29 cellular contexts compared by ENCODE assay signal in the genomic region with DNA sequence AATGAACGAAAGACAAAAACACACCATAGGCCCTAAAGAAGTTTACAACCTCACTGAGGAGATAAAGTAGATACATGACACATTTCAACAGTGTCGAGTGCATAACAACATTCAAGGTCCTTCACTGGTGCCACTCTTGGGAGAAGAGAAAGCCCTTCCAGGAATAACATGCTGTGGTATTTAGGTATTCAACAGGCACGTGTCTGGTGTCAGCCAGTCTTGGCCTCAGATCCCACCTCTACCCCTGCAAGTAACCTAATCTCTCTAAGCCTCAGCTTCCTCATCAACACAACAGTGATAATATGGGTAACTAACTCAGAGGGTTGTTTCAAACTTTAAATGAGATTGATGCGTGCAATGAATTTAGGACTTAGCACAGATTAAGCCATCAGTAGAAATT.
"Had no signal": no experiment of that assay in that cellular context is flagged by ENCODE, and none has a peak within 500 bp of the region (broad histone marks: within the 10 kb centered on the region; RNA-seq: fewer than 3 reads in every experiment).

No MANE protein-coding gene starts in this region.

- H3K27ac Mint-ChIP-seq: activated CD4-positive, alpha-beta memory T cell treated with anti-CD3 and anti-CD28 coated beads, Interleukin-2, amount 10 ng/mL, durations not matched to agents 7 days and 5 days; activated CD4-positive, alpha-beta T cell treated with anti-CD3 and anti-CD28 coated beads, Interleukin-2, amount 10 ng/mL, durations not matched to agents 24 days and 14 days; activated naive CD4-positive, alpha-beta T cell treated with anti-CD3 and anti-CD28 coated beads, Interleukin-2, amount 10 ng/mL, durations not matched to agents 7 days and 5 days; activated naive CD8-positive, alpha-beta T cell treated with anti-CD3 and anti-CD28 coated beads, Interleukin-2, amount 10 ng/mL, durations not matched to agents 7 days and 5 days; activated T-cell treated with anti-CD3 and anti-CD28 coated beads, Interleukin-2, amount 50 U/mL, for 24 hours; dendritic cell treated with granulocyte-macrophage colony-stimulating factor and Interleukin-4, amounts not matched to agents 40 ng/mL and 50 ng/mL, for 4 days; mesothelial cell of epicardium; naive thymus-derived CD4-positive, alpha-beta T cell; T-helper 2 cell treated with Interferon-gamma antibody and Interleukin-4, amounts not matched to agents 5 μg/mL and 100 μg/mL, for 36 hours had no signal

- H2AFZ ChIP-seq: parathyroid adenoma had no signal

- H3K4me3 ChIP-seq: breast epithelium, esophagus muscularis mucosa, heart right ventricle, spleen, tibial nerve had no signal

- H3K79me2 ChIP-seq: parathyroid adenoma had no signal

- H3K27ac ChIP-seq: breast epithelium, esophagus muscularis mucosa, foreskin keratinocyte, heart right ventricle, parathyroid adenoma, tibial nerve, VCaP had no signal

- H3K4me1 ChIP-seq: breast epithelium, foreskin keratinocyte, heart right ventricle, parathyroid adenoma, spleen, tibial nerve had no signal

- H3K4me1 Mint-ChIP-seq: activated CD4-positive, alpha-beta memory T cell treated with anti-CD3 and anti-CD28 coated beads, Interleukin-2, amount 10 ng/mL, durations not matched to agents 7 days and 5 days; activated CD4-positive, alpha-beta T cell treated with anti-CD3 and anti-CD28 coated beads, Interleukin-2, amount 10 ng/mL, durations not matched to agents 24 days and 14 days; activated naive CD4-positive, alpha-beta T cell treated with anti-CD3 and anti-CD28 coated beads, Interleukin-2, amount 10 ng/mL, durations not matched to agents 7 days and 5 days; activated naive CD8-positive, alpha-beta T cell treated with anti-CD3 and anti-CD28 coated beads, Interleukin-2, amount 10 ng/mL, durations not matched to agents 7 days and 5 days; central memory CD8-positive, alpha-beta T cell; naive thymus-derived CD4-positive, alpha-beta T cell had no signal

- H3K4me3 Mint-ChIP-seq: activated CD4-positive, alpha-beta memory T cell treated with anti-CD3 and anti-CD28 coated beads, Interleukin-2, amount 10 ng/mL, durations not matched to agents 7 days and 5 days; activated CD4-positive, alpha-beta T cell treated with anti-CD3 and anti-CD28 coated beads, Interleukin-2, amount 10 ng/mL, durations not matched to agents 24 days and 14 days; activated naive CD4-positive, alpha-beta T cell treated with anti-CD3 and anti-CD28 coated beads, Interleukin-2, amount 10 ng/mL, durations not matched to agents 7 days and 5 days; activated naive CD8-positive, alpha-beta T cell treated with anti-CD3 and anti-CD28 coated beads, Interleukin-2, amount 10 ng/mL, durations not matched to agents 7 days and 5 days; activated T-cell treated with anti-CD3 and anti-CD28 coated beads, Interleukin-2, amount 50 U/mL, for 24 hours; central memory CD8-positive, alpha-beta T cell; dendritic cell treated with granulocyte-macrophage colony-stimulating factor and Interleukin-4, amounts not matched to agents 40 ng/mL and 50 ng/mL, for 4 days; mesothelial cell of epicardium; naive thymus-derived CD4-positive, alpha-beta T cell; T-helper 2 cell treated with Interferon-gamma antibody and Interleukin-4, amounts not matched to agents 5 μg/mL and 100 μg/mL, for 36 hours had no signal

- H3K9me3 Mint-ChIP-seq: activated CD4-positive, alpha-beta memory T cell treated with anti-CD3 and anti-CD28 coated beads, Interleukin-2, amount 10 ng/mL, durations not matched to agents 7 days and 5 days; activated CD4-positive, alpha-beta T cell treated with anti-CD3 and anti-CD28 coated beads, Interleukin-2, amount 10 ng/mL, durations not matched to agents 24 days and 14 days; activated naive CD4-positive, alpha-beta T cell treated with anti-CD3 and anti-CD28 coated beads, Interleukin-2, amount 10 ng/mL, durations not matched to agents 7 days and 5 days; activated naive CD8-positive, alpha-beta T cell treated with anti-CD3 and anti-CD28 coated beads, Interleukin-2, amount 10 ng/mL, durations not matched to agents 7 days and 5 days; activated T-cell treated with anti-CD3 and anti-CD28 coated beads, Interleukin-2, amount 50 U/mL, for 24 hours; dendritic cell treated with granulocyte-macrophage colony-stimulating factor and Interleukin-4, amounts not matched to agents 40 ng/mL and 50 ng/mL, for 4 days; naive thymus-derived CD4-positive, alpha-beta T cell; T-helper 2 cell treated with Interferon-gamma antibody and Interleukin-4, amounts not matched to agents 5 μg/mL and 100 μg/mL, for 36 hours had no signal

- H3K9ac ChIP-seq: parathyroid adenoma had no signal

- H3K27me3 Mint-ChIP-seq: activated CD4-positive, alpha-beta memory T cell treated with anti-CD3 and anti-CD28 coated beads, Interleukin-2, amount 10 ng/mL, durations not matched to agents 7 days and 5 days; activated CD4-positive, alpha-beta T cell treated with anti-CD3 and anti-CD28 coated beads, Interleukin-2, amount 10 ng/mL, durations not matched to agents 24 days and 14 days; activated naive CD4-positive, alpha-beta T cell treated with anti-CD3 and anti-CD28 coated beads, Interleukin-2, amount 10 ng/mL, durations not matched to agents 7 days and 5 days; activated T-cell treated with anti-CD3 and anti-CD28 coated beads, Interleukin-2, amount 50 U/mL, for 24 hours; central memory CD8-positive, alpha-beta T cell; dendritic cell treated with granulocyte-macrophage colony-stimulating factor and Interleukin-4, amounts not matched to agents 40 ng/mL and 50 ng/mL, for 4 days; naive thymus-derived CD4-positive, alpha-beta T cell had no signal

- H3K36me3 Mint-ChIP-seq: activated naive CD4-positive, alpha-beta T cell treated with anti-CD3 and anti-CD28 coated beads, Interleukin-2, amount 10 ng/mL, durations not matched to agents 7 days and 5 days; activated naive CD8-positive, alpha-beta T cell treated with anti-CD3 and anti-CD28 coated beads, Interleukin-2, amount 10 ng/mL, durations not matched to agents 7 days and 5 days; naive thymus-derived CD4-positive, alpha-beta T cell had no signal

- ATAC-seq: activated CD4-positive, CD25-positive, alpha-beta regulatory T cell treated with anti-CD3 and anti-CD28 coated beads, Interleukin-2, amount 50 U/mL, for 24 hours; foreskin keratinocyte; heart right ventricle; left cardiac atrium; left ventricle myocardium superior; naive thymus-derived CD4-positive, alpha-beta T cell; right cardiac atrium had no signal

- H3K9me3 ChIP-seq: breast epithelium, esophagus muscularis mucosa, heart right ventricle, spleen, tibial nerve had no signal

- H3K36me3 ChIP-seq: breast epithelium, esophagus muscularis mucosa, heart right ventricle, spleen, tibial nerve had no signal

- H3K27me3 ChIP-seq: breast epithelium, esophagus muscularis mucosa, foreskin keratinocyte, heart right ventricle, spleen, tibial nerve had no signal

- DNase-seq: activated CD4-positive, alpha-beta memory T cell treated with anti-CD3 and anti-CD28 coated beads, Interleukin-2, amount 10 ng/mL, durations not matched to agents 7 days and 5 days; activated CD4-positive, alpha-beta T cell treated with anti-CD3 and anti-CD28 coated beads, Interleukin-2, amount 10 ng/mL, durations not matched to agents 24 days and 14 days; activated CD8-positive, alpha-beta memory T cell treated with anti-CD3 and anti-CD28 coated beads, Interleukin-2, amount 50 U/mL, for 48 hours; activated gamma-delta T cell; activated naive CD4-positive, alpha-beta T cell treated with anti-CD3 and anti-CD28 coated beads, Interleukin-2, amount 10 ng/mL, durations not matched to agents 7 days and 5 days; activated naive CD8-positive, alpha-beta T cell treated with anti-CD3 and anti-CD28 coated beads, Interleukin-2, amount 10 ng/mL, durations not matched to agents 7 days and 5 days; activated T-cell treated with anti-CD3 and anti-CD28 coated beads, Interleukin-2, amount 50 U/mL, for 24 hours; amygdala; foreskin keratinocyte; heart right ventricle; left cardiac atrium; left ventricle myocardium superior; mammary epithelial cell; naive thymus-derived CD4-positive, alpha-beta T cell; nucleus accumbens; right cardiac atrium; spleen; stimulated activated naive CD4-positive, alpha-beta T cell treated with Interleukin-2 at 50 U/mL for 16 hours; T-helper 1 cell had no signal
